Comparison of ENCODE assay signal across 1 cellular context in genomic region chr12:124754949-124755800, GRCh38.
TF ChIP-seq lines count a peak whose summit lies in the region.

No MANE protein-coding gene starts in this region.

TF ChIP-seq in SK-N-SH, 30 proteins besides CTCF, POLR2A, EP300 and RAD21 (continued from another document):
- TF ChIP-seq IRF3 (IDR thresholded peaks at IDR 0.05; ENCODE audit: low read depth, low read length) (no peak), GABPA (IDR thresholded peaks at IDR 0.05; ENCODE audit: low read depth) (no peak), TEAD4 (IDR thresholded peaks at IDR 0.05; ENCODE audit: borderline replicate concordance, insufficient read depth) (no peak), USF2 (IDR thresholded peaks at IDR 0.05; ENCODE audit: borderline replicate concordance, low read depth, low read length) (no peak)
